Comparison of ENCODE assay signal across 13 cellular contexts in genomic region chr6:134984821-134985220, GRCh38. TPM values are rescaled to one million over a fixed set of nuclear protein-coding genes. Genes with fewer than 3 reads are reported as not detected.
A peak's percentile ranks its signal among the peaks of the same experiment; 100 is the strongest.
DNase-seq lines count a peak whose midpoint lies in the region; ATAC-seq and TF ChIP-seq lines count a peak whose summit lies in the region.
"Had no signal": no experiment of that assay in that cellular context is flagged by ENCODE, and none has a peak within 500 bp of the region (broad histone marks: within the 10 kb centered on the region; RNA-seq: fewer than 3 reads in every experiment).

No MANE protein-coding gene starts in this region.

- WGBS in GM23248 (ENCODE audit: low coverage in 1 of 2, low lambda C conversion rate in 2 of 2, missing lambda C conversion rate in 2 of 2), 2 experiments, result 50 to 51% methylated on average over 1 of the region's 1 CpG

- no peak overlapping the region for H3K4me3 ChIP-seq in BLaER1 treated with 17β-estradiol and CSF1 and Interleukin-3, amounts not matched to agents 10 nM and 100 nM
- H3K4me3 ChIP-seq in GM23248, result no peak overlapping the region
- H3K4me3 ChIP-seq in astrocyte of the cerebellum (ENCODE audit: low read depth, low read length), result no peak overlapping the region
- H3K4me3 ChIP-seq: heart left ventricle, pancreas had no signal

- H3F3A ChIP-seq in GM23248 (ENCODE audit: insufficient read depth), result no peaks in the 10 kb centered on the region

- H4K20me1 ChIP-seq in BLaER1 treated with 17β-estradiol and CSF1 and Interleukin-3, amounts not matched to agents 10 nM and 100 nM, result no peaks in the 10 kb centered on the region
- no peaks in the 10 kb centered on the region for H4K20me1 ChIP-seq in GM23248 (ENCODE audit: insufficient read depth)

- no peak for TF ChIP-seq CTCF in astrocyte of the cerebellum (IDR thresholded peaks at IDR 0.05; ENCODE audit: low read depth, low read length, missing control alignments)

- in situ Hi-C loops in GM23248 (cut with MboI) (no loop called here), astrocyte of the cerebellum (cut with HindIII; ENCODE audit: low sequenced_read_pairs) (no loop called here)

- no peak overlapping the region; a peak in 1 of 22 replicates for H3K9ac ChIP-seq in BLaER1 treated with 17β-estradiol and CSF1 and Interleukin-3, amounts not matched to agents 10 nM and 100 nM
- no peak overlapping the region for H3K9ac ChIP-seq in GM23248

- peak overlapping the region in 10 of 11 experiments; percentile 7 to 68 (median 48); a peak in 17 of 22 replicates for H3K4me2 ChIP-seq in BLaER1 treated with 17β-estradiol and CSF1 and Interleukin-3, amounts not matched to agents 10 nM and 100 nM
- H3K4me2 ChIP-seq in GM23248 (ENCODE audit: unreplicated experiment), result no peak overlapping the region

- no peaks in the 10 kb centered on the region for H3K9me2 ChIP-seq in GM23248 (ENCODE audit: insufficient read depth)

- ATAC-seq in HG02678 (IDR thresholded peaks at IDR 0.05; ENCODE audit: unreplicated experiment) (no peak), HG03378 (IDR thresholded peaks at IDR 0.05; ENCODE audit: unreplicated experiment) (no peak)
- ATAC-seq: heart left ventricle, pancreas had no signal

- no peak overlapping the region for H2AFZ ChIP-seq in GM23248

- peak; percentile 4 for DNase-seq in GM23248
- DNase-seq in astrocyte of the cerebellum (ENCODE audit: low read depth), result peak; percentile 12
- DNase-seq in iris pigment epithelial cell (ENCODE audit: low read depth), result peak; percentile 57
- DNase-seq in DMS53 treated with DMSO at 0.1 percent for 48 hours (lab: John Stamatoyannopoulos, UW; ENCODE audit: unreplicated experiment), result no peak
- DNase-seq: heart left ventricle; NCI-H2029 treated with DMSO at 0.1 percent for 48 hours; NCI-H524 treated with DMSO at 0.1 percent for 48 hours; pancreas; stimulated activated CD4-positive, alpha-beta T cell treated with anti-CD3 and anti-CD28 coated beads, Interleukin-12 subunit alpha, Interleukin-12 subunit beta, amount 100 ng/mL, for 4 hours had no signal

- H3K36me3 ChIP-seq in BLaER1 treated with 17β-estradiol and CSF1 and Interleukin-3, amounts not matched to agents 10 nM and 100 nM, result peaks cover 61 to 88% (median 80%) of the 10 kb centered on the region in 11 experiments
- H3K36me3 ChIP-seq in GM23248 (ENCODE audit: low read depth), result peaks cover 32% of the 10 kb centered on the region; the same call in 1 of the 2 replicates

- peak overlapping the region in 7 of 11 experiments; percentile 14 to 64 (median 51); a peak in 9 of 22 replicates for H3K27ac ChIP-seq in BLaER1 treated with 17β-estradiol and CSF1 and Interleukin-3, amounts not matched to agents 10 nM and 100 nM
- H3K27ac ChIP-seq in GM23248, result no peak overlapping the region
- H3K27ac ChIP-seq: heart left ventricle, pancreas had no signal

- H3K27me3 ChIP-seq in BLaER1 treated with 17β-estradiol and CSF1 and Interleukin-3, amounts not matched to agents 10 nM and 100 nM, result no peaks in the 10 kb centered on the region
- no peaks in the 10 kb centered on the region for H3K27me3 ChIP-seq in GM23248 (replicated peaks; ENCODE audit: insufficient read depth)
- H3K27me3 ChIP-seq: heart left ventricle, pancreas had no signal

- no peaks in the 10 kb centered on the region for H3K9me3 ChIP-seq in BLaER1 treated with 17β-estradiol and CSF1 and Interleukin-3, amounts not matched to agents 10 nM and 100 nM (replicated peaks in 1 of 11)
- no peaks in the 10 kb centered on the region for H3K9me3 ChIP-seq in GM23248 (ENCODE audit: low read depth)
- H3K9me3 ChIP-seq: heart left ventricle, pancreas had no signal

- no peaks in the 10 kb centered on the region for H3K79me2 ChIP-seq in GM23248 (ENCODE audit: insufficient read depth)

- peaks cover 7 to 28% (median 19%) of the 10 kb centered on the region in 10 experiments for H3K4me1 ChIP-seq in BLaER1 treated with 17β-estradiol and CSF1 and Interleukin-3, amounts not matched to agents 10 nM and 100 nM
- no peaks in the 10 kb centered on the region for H3K4me1 ChIP-seq in GM23248 (ENCODE audit: insufficient read depth)
- H3K4me1 ChIP-seq: heart left ventricle, pancreas had no signal

RNA-seq across cellular contexts. Expression of gene ALDH8A1, which starts 34.9 kb away (rescaled TPM):
- total RNA-seq in GM23248 (2014; rRNA removed; shearing (Covaris generic)), result not detected in 2 replicates
- polyA plus RNA-seq in GM23248 (2016; fragmentation: Nextera tagmentation; extraction: Ambion mirVana), result not detected in 2 replicates
- total RNA-seq: HT-29 had no signal
